ENCODE assay signal across 8 cellular contexts in the genomic region with DNA sequence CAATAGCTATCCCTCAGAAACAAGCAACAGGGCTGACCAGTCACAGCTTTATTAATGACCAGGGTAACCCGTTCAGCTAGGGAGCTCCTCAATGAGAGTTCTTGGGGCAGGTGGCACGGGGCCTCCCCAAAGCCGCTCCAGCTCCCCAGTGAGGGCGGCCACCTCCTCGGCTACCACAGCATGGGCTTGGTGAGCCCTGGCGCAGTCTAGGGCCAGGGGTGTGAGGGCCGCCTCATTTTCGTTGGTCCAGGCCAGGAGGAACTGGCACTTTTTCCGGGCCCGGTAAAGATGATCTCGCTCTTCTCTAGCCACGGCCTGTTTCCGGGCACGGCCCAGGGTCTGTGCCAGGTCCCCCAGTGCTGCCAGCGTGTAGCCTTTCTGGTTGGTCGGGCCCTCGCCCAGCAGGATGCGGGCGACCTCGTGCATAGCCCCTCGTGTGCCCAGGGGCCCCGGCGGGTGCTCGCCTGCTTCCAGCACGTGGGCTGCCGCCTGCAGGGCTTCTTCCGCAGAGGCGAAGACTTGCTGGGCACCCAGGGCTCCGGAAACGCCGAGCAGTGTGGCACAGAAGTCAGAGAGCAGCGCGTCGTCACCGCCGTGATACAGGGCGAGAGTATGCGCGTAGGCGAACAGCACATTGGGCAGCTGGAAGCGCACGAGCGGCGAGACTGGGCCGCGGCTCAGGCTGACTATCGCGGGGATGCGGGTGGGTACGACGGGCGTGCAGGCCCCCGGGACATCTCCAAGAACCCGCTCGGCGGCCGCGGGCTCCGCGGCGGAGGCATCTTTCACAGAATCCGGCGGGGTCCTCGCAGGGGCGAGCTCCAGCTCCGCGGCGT. TPM values are rescaled to one million over a fixed set of nuclear protein-coding genes. Genes with fewer than 3 reads are reported as not detected.
DNase-seq lines count a peak whose midpoint lies in the region; ATAC-seq, FAIRE-seq and TF ChIP-seq lines count a peak whose summit lies in the region.

No MANE protein-coding gene starts in this region.

- H3K36me3 ChIP-seq in gastroesophageal sphincter: peaks cover 0 to 56% of the 10 kb centered on the region in 2 donors
- H3K36me3 ChIP-seq in psoas muscle (ENCODE audit: insufficient read depth in 1 of 2, low read depth in 1 of 2): peaks cover 10 to 47% of the 10 kb centered on the region in 2 donors

- H3K4me1 ChIP-seq in gastroesophageal sphincter (peaks cover 7 to 74% (median 35%) of the 10 kb centered on the region in 3 donors), psoas muscle (peaks cover 28% of the 10 kb centered on the region)

- peak; percentile 76 for FAIRE-seq in GM19239 (lab: Jason Lieb, UNC)

- DNase-seq in GM19239 (ENCODE audit: insufficient read length, low spot score) (no peak), NCI-H2227 treated with DMSO at 0.1 percent for 48 hours (lab: John Stamatoyannopoulos, UW) (peak; percentile 48), psoas muscle (peak in 1 of 2 donors; percentile 39), cerebellum (ENCODE audit: low spot score) (no peak), NCI-H446 treated with DMSO at 0.1 percent for 48 hours (lab: John Stamatoyannopoulos, UW) (no peak), DMS153 (lab: John Stamatoyannopoulos, UW) (no peak)
- DNase-seq in activated effector memory CD4-positive, alpha-beta T cell treated with anti-CD3 and anti-CD28 coated beads, Interleukin-2, amount 50 U/mL, for 16 hours: peak; percentile 88

- H3K27me3 ChIP-seq in gastroesophageal sphincter (no peaks in the 10 kb centered on the region), psoas muscle (ENCODE audit: insufficient read depth in 3 of 3, low read length in 2 of 3) (no peaks in the 10 kb centered on the region)

- no peak for TF ChIP-seq POLR2A in gastroesophageal sphincter (IDR thresholded peaks at IDR 0.05)

- H3K9me3 ChIP-seq in gastroesophageal sphincter: no peaks in the 10 kb centered on the region
- H3K9me3 ChIP-seq in psoas muscle: no peaks in the 10 kb centered on the region

- intact Hi-C loops in psoas muscle (cut with DNase I): loop anchor here in 1 of 2 donors (10.0 kb wide), 1 partner anchor 272 kb away; the partner anchor contains the start of gene CDC42BPG

- WGBS in gastroesophageal sphincter (ENCODE audit: low coverage in 1 of 2), 2 donors: no CpG with 5 or more reads among the region's 68 CpGs
- 13 to 22% (median 15%) methylated on average over 50 to 68 of the region's 68 CpGs for WGBS in psoas muscle, 3 donors

- ATAC-seq in gastroesophageal sphincter: no peak
- ATAC-seq in psoas muscle: peak; percentile 3 to 22 (median 11)

- H3K4me3 ChIP-seq in gastroesophageal sphincter (peak overlapping the region; percentile 59 to 76), psoas muscle (peak overlapping the region; percentile 79)

- H3K27ac ChIP-seq in gastroesophageal sphincter (peak overlapping the region; percentile 39 to 90 (median 85)), psoas muscle (peak overlapping the region; percentile 81)

- TF ChIP-seq CTCF in gastroesophageal sphincter (IDR thresholded peaks at IDR 0.05) (no peak), psoas muscle (IDR thresholded peaks at IDR 0.05) (no peak)

- no peak for TF ChIP-seq EP300 in gastroesophageal sphincter (IDR thresholded peaks at IDR 0.05)

RNA-seq across cellular contexts. Expression of gene ZNHIT2, which starts 0.9 kb away (rescaled TPM):
- total RNA-seq in gastroesophageal sphincter: 10 to 100 TPM; 13.6 to 19.1 (median 15.4) TPM
- total RNA-seq in psoas muscle: 10 to 100 TPM in 2 of 4 donors, 1 to 10 TPM in 2; 8.6 to 16.1 (median 10.2) TPM
- 10 to 100 TPM; 21.7 to 25.7 (median 24.9) TPM for polyA plus RNA-seq in psoas muscle
- total RNA-seq in cerebellum: 3.6 TPM

RNA-seq across cellular contexts. Expression of gene TM7SF2, which starts 4.9 kb away (rescaled TPM):
- total RNA-seq in gastroesophageal sphincter: 10 to 100 TPM in 3 of 4 donors, 1 to 10 TPM in 1; 7.1 to 25.2 (median 18.3) TPM
- total RNA-seq in psoas muscle: 10 to 100 TPM in 2 of 4 donors, 1 to 10 TPM in 2; 5.1 to 13.5 (median 9.5) TPM
- 1 to 10 TPM; 3.2 to 7.8 (median 5.3) TPM for polyA plus RNA-seq in psoas muscle
- total RNA-seq in cerebellum: 30.4 TPM

RNA-seq across cellular contexts. Expression of gene FAU, which starts 5.3 kb away (rescaled TPM):
- total RNA-seq in gastroesophageal sphincter (100 to 1,000 TPM; 464 to 971 (median 566) TPM), psoas muscle (100 to 1,000 TPM; 465 to 641 (median 573) TPM), cerebellum (165 TPM)
- 100 to 1,000 TPM; 639 to 798 (median 733) TPM for polyA plus RNA-seq in psoas muscle

RNA-seq across cellular contexts. Expression of gene MRPL49, which starts 5.5 kb away (rescaled TPM):
- total RNA-seq in gastroesophageal sphincter (100 to 1,000 TPM in 1 of 4 donors, 10 to 100 TPM in 3; 83.9 to 114 (median 94.1) TPM), psoas muscle (10 to 100 TPM; 31.4 to 36.7 (median 32.4) TPM), cerebellum (18.9 TPM)
- polyA plus RNA-seq in psoas muscle: 10 to 100 TPM; 29.0 to 54.1 (median 45.8) TPM

RNA-seq across cellular contexts. Expression of gene SYVN1, which starts 17.7 kb away (rescaled TPM):
- total RNA-seq in gastroesophageal sphincter (10 to 100 TPM; 19.0 to 38.7 (median 26.0) TPM), psoas muscle (10 to 100 TPM; 26.5 to 56.1 (median 31.7) TPM), cerebellum (9.9 TPM)
- polyA plus RNA-seq in psoas muscle: 10 to 100 TPM; 20.2 to 33.5 (median 20.5) TPM

Comparison
In these comparisons a context has a peak if more than half of its experiments do, and no peak if none do; other contexts are left out.
1. DNase-seq: peak in NCI-H2227 treated with DMSO at 0.1 percent for 48 hours (single experiment) and activated effector memory CD4-positive, alpha-beta T cell treated with anti-CD3 and anti-CD28 coated beads, Interleukin-2, amount 50 U/mL, for 16 hours (single experiment); none in GM19239 (single experiment), cerebellum (single experiment), NCI-H446 treated with DMSO at 0.1 percent for 48 hours (single experiment) and DMS153 (single experiment).